Comparison of ENCODE assay signal across 8 cellular contexts in the genomic region with DNA sequence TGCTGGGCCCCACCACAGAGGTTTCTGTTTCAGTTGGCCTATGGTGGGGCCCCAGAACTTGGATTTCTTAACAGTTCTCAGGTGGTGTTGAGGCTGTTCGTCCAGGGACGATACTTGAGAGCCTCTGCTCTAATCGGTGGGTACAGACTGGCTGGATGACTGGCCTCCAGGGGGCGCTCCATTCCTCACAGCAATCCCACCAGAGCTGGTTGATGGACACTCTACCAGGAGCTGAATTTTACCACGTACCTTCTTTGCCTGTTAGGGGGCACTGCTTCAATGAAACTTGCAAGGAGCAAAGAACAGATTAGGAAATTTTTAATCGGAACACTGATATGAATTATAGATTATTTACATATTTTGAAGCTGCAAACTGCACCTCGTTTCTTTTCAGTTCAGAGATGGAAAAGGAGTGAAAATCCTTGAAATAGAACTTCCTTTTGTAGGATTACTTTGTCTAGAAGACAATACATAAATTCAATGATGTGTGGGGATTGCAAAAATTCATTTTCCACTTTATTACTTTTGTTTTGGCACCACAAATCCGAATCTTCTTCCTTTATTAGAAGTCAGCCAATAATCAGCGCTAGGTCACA. TPM values are rescaled to one million over a fixed set of nuclear protein-coding genes. Genes with fewer than 3 reads are reported as not detected.
A peak's percentile ranks its signal among the peaks of the same experiment; 100 is the strongest.
DNase-seq lines count a peak whose midpoint lies in the region; ATAC-seq and TF ChIP-seq lines count a peak whose summit lies in the region.

No MANE protein-coding gene starts in this region.

- 17 to 20% methylated on average over 9 of the region's 9 CpGs for WGBS in GM23248 (ENCODE audit: low coverage in 1 of 2, low lambda C conversion rate in 2 of 2, missing lambda C conversion rate in 2 of 2), 2 experiments

- no peaks in the 10 kb centered on the region for H3K27me3 Mint-ChIP-seq in progenitor cell of endocrine pancreas

- H3K79me2 ChIP-seq in GM23248 (ENCODE audit: insufficient read depth) (no peaks in the 10 kb centered on the region), KMS-11 (ENCODE audit: insufficient read depth, low read depth) (no peaks in the 10 kb centered on the region)

- intact Hi-C loops in uterus (cut with DNase I; ENCODE audit: low total_unique reads): loop anchor here (10.0 kb wide), 1 partner anchor 98 kb away; no protein-coding TSS in a partner anchor

- ATAC-seq in SK-N-SH treated with all-trans-retinoic acid at 6 μM for 48 hours: peak; percentile 100

- H3K9ac ChIP-seq in GM23248 (no peak overlapping the region), KMS-11 (peak overlapping the region; percentile 2; the same call in 1 of the 2 replicates)

- no peaks in the 10 kb centered on the region for H3F3A ChIP-seq in GM23248 (ENCODE audit: insufficient read depth)

- no peaks in the 10 kb centered on the region for H3K27me3 ChIP-seq in GM23248 (replicated peaks; ENCODE audit: insufficient read depth)
- H3K27me3 ChIP-seq in KMS-11 (ENCODE audit: insufficient read depth, low read depth): no peaks in the 10 kb centered on the region
- no peaks in the 10 kb centered on the region for H3K27me3 ChIP-seq in cardiac muscle cell
- H3K27me3 ChIP-seq in uterus: no peaks in the 10 kb centered on the region

- H3K9me3 ChIP-seq in GM23248 (ENCODE audit: low read depth): no peaks in the 10 kb centered on the region
- no peaks in the 10 kb centered on the region for H3K9me3 ChIP-seq in cardiac muscle cell (ENCODE audit: low read depth)
- no peaks in the 10 kb centered on the region for H3K9me3 ChIP-seq in uterus

- H3K4me3 ChIP-seq in GM23248: peak overlapping the region; percentile 34; the same call in 1 of the 2 replicates
- H3K4me3 ChIP-seq in KMS-11 (IDR thresholded peaks at IDR 0.05; ENCODE audit: insufficient read depth, low read depth, low read length): no peak overlapping the region
- H3K4me3 ChIP-seq in cardiac muscle cell: no peak overlapping the region
- H3K4me3 ChIP-seq in uterus: no peak overlapping the region

- in situ Hi-C loops in GM23248 (cut with MboI): no loop called here

- H3K36me3 ChIP-seq in GM23248 (ENCODE audit: low read depth) (no peaks in the 10 kb centered on the region), KMS-11 (ENCODE audit: insufficient read depth) (no peaks in the 10 kb centered on the region), cardiac muscle cell (no peaks in the 10 kb centered on the region), uterus (no peaks in the 10 kb centered on the region)

- peaks cover 9% of the 10 kb centered on the region for H3K9me3 Mint-ChIP-seq in progenitor cell of endocrine pancreas (ENCODE audit: low read depth)

- TF ChIP-seq CTCF in KMS-11 (conservative IDR thresholded peaks at IDR 0.05; ENCODE audit: low read depth, low read length) (peak; percentile 97), cardiac muscle cell (IDR thresholded peaks at IDR 0.05; ENCODE audit: low read depth, low read length) (peak; percentile 80), progenitor cell of endocrine pancreas (IDR thresholded peaks at IDR 0.05; ENCODE audit: unreplicated experiment) (peak; percentile 84), uterus (IDR thresholded peaks at IDR 0.05) (peak; percentile 82 to 92 (median 88))

- H3K4me1 ChIP-seq in GM23248 (ENCODE audit: insufficient read depth): no peaks in the 10 kb centered on the region
- peaks cover 44% of the 10 kb centered on the region for H3K4me1 ChIP-seq in KMS-11 (ENCODE audit: low read depth, poor library complexity, severe bottlenecking)
- H3K4me1 ChIP-seq in cardiac muscle cell (ENCODE audit: low read depth): no peaks in the 10 kb centered on the region
- no peaks in the 10 kb centered on the region for H3K4me1 ChIP-seq in uterus

- H3K4me2 ChIP-seq in GM23248 (ENCODE audit: unreplicated experiment) (peak overlapping the region; percentile 29), KMS-11 (peak overlapping the region; percentile 79)

- H3K36me3 Mint-ChIP-seq in progenitor cell of endocrine pancreas (ENCODE audit: insufficient read depth): peaks cover 1% of the 10 kb centered on the region

- H3K27ac Mint-ChIP-seq in progenitor cell of endocrine pancreas: no peak overlapping the region

- TF ChIP-seq POLR2A in uterus (IDR thresholded peaks at IDR 0.05): no peak

- H3K9me2 ChIP-seq in GM23248 (ENCODE audit: insufficient read depth): no peaks in the 10 kb centered on the region

- H3K4me3 Mint-ChIP-seq in progenitor cell of endocrine pancreas (ENCODE audit: low read depth): no peak overlapping the region

- H4K20me1 ChIP-seq in GM23248 (ENCODE audit: insufficient read depth) (no peaks in the 10 kb centered on the region), KMS-11 (ENCODE audit: insufficient read depth) (no peaks in the 10 kb centered on the region)

- H3K4me1 Mint-ChIP-seq in progenitor cell of endocrine pancreas (ENCODE audit: low read depth): no peaks in the 10 kb centered on the region

- H3K27ac ChIP-seq in GM23248 (no peak overlapping the region), KMS-11 (peak overlapping the region; percentile 40), cardiac muscle cell (no peak overlapping the region), uterus (no peak overlapping the region)

- H2AFZ ChIP-seq in GM23248 (peak overlapping the region; percentile 75), KMS-11 (ENCODE audit: low read depth) (peak overlapping the region; percentile 47)

- peak; percentile 63 for DNase-seq in GM03348 (ENCODE audit: low spot score)
- peak; percentile 75 for DNase-seq in GM23248
- DNase-seq in activated naive CD4-positive, alpha-beta T cell treated with anti-CD3 and anti-CD28 coated beads, Interleukin-2, amount 50 U/mL, for 16 hours: peak; percentile 88
- DNase-seq in cardiac muscle cell (ENCODE audit: low read depth in 1 of 2, low spot score in 1 of 2): peak; percentile 82 to 86
- DNase-seq in progenitor cell of endocrine pancreas (ENCODE audit: low spot score, unreplicated experiment): peak; percentile 58
- DNase-seq in uterus: peak; percentile 88 to 93

TF ChIP-seq in SK-N-SH treated with all-trans-retinoic acid at 6 μM for 48 hours, 23 proteins besides CTCF, POLR2A, EP300 and RAD21:
- TF ChIP-seq ARNTL (CRISPR knock-in tag; IDR thresholded peaks at IDR 0.05; ENCODE audit: borderline replicate concordance, low read depth) (no peak), PPARA (CRISPR knock-in tag; IDR thresholded peaks at IDR 0.05; ENCODE audit: borderline replicate concordance) (no peak)
- TF ChIP-seq, protein P1, sequence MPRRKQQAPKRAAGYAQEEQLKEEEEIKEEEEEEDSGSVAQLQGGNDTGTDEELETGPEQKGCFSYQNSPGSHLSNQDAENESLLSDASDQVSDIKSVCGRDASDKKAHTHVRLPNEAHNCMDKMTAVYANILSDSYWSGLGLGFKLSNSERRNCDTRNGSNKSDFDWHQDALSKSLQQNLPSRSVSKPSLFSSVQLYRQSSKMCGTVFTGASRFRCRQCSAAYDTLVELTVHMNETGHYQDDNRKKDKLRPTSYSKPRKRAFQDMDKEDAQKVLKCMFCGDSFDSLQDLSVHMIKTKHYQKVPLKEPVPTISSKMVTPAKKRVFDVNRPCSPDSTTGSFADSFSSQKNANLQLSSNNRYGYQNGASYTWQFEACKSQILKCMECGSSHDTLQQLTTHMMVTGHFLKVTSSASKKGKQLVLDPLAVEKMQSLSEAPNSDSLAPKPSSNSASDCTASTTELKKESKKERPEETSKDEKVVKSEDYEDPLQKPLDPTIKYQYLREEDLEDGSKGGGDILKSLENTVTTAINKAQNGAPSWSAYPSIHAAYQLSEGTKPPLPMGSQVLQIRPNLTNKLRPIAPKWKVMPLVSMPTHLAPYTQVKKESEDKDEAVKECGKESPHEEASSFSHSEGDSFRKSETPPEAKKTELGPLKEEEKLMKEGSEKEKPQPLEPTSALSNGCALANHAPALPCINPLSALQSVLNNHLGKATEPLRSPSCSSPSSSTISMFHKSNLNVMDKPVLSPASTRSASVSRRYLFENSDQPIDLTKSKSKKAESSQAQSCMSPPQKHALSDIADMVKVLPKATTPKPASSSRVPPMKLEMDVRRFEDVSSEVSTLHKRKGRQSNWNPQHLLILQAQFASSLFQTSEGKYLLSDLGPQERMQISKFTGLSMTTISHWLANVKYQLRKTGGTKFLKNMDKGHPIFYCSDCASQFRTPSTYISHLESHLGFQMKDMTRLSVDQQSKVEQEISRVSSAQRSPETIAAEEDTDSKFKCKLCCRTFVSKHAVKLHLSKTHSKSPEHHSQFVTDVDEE (CRISPR knock-in tag; IDR thresholded peaks at IDR 0.05): no peak
- TF ChIP-seq, protein P2, sequence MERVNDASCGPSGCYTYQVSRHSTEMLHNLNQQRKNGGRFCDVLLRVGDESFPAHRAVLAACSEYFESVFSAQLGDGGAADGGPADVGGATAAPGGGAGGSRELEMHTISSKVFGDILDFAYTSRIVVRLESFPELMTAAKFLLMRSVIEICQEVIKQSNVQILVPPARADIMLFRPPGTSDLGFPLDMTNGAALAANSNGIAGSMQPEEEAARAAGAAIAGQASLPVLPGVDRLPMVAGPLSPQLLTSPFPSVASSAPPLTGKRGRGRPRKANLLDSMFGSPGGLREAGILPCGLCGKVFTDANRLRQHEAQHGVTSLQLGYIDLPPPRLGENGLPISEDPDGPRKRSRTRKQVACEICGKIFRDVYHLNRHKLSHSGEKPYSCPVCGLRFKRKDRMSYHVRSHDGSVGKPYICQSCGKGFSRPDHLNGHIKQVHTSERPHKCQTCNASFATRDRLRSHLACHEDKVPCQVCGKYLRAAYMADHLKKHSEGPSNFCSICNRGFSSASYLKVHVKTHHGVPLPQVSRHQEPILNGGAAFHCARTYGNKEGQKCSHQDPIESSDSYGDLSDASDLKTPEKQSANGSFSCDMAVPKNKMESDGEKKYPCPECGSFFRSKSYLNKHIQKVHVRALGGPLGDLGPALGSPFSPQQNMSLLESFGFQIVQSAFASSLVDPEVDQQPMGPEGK (CRISPR knock-in tag; IDR thresholded peaks at IDR 0.05; ENCODE audit: borderline replicate concordance): no peak

RNA-seq across cellular contexts. Expression of gene KBTBD2, which starts 44.8 kb away (rescaled TPM):
- 31.1 and 33.1 TPM in 2 replicates for total RNA-seq in GM23248 (2014; rRNA removed; shearing (Covaris generic))
- polyA plus RNA-seq in GM23248 (2016; fragmentation: Nextera tagmentation; extraction: Ambion mirVana) (19.1 and 19.9 TPM in 2 replicates), cardiac muscle cell (35.4 and 45.8 TPM in 2 replicates)
- total RNA-seq in cardiac muscle cell (28.8 and 41.6 TPM in 2 replicates), progenitor cell of endocrine pancreas (47.5 and 48.1 TPM in 2 replicates), uterus (10 to 100 TPM; 14.1 to 96.1 (median 38.9) TPM)
